8 cellular contexts compared by ENCODE assay signal in the genomic region with DNA sequence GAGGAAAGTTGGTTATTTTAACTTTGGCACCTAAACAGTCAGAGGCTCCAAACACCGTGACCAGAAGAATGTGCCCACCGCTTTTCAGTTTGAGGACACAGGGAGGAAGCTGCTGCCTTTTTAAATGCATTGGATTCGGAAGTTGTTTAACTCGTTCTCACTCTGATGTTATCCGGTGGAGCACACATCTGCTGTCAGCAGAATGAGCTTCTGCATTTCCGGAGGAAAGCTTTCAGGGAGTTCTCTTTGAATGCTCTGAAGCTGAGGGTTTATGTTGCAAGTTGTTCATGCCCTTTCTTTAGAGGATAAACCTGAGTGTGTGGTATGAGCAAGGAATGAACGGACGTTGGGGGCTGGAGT.
A peak's percentile ranks its signal among the peaks of the same experiment; 100 is the strongest.
DNase-seq lines count a peak whose midpoint lies in the region; TF ChIP-seq lines count a peak whose summit lies in the region.

No MANE protein-coding gene starts in this region.

- H3K27ac Mint-ChIP-seq in mesothelial cell of epicardium, result peak overlapping the region; percentile 96

- H2AFZ ChIP-seq in MM.1S (ENCODE audit: low read length), result peak overlapping the region; percentile 17

- TF ChIP-seq CTCF in GM10266 (IDR thresholded peaks at IDR 0.05; ENCODE audit: control insufficient read depth, insufficient read depth, low read depth, missing control alignments) (no peak), MM.1S (IDR thresholded peaks at IDR 0.05; ENCODE audit: low read length) (no peak), coronary artery (IDR thresholded peaks at IDR 0.05) (no peak), mesothelial cell of epicardium (IDR thresholded peaks at IDR 0.05; ENCODE audit: unreplicated experiment) (no peak)

- no peaks in the 10 kb centered on the region for H3K36me3 Mint-ChIP-seq in mesothelial cell of epicardium

- H3K79me2 ChIP-seq in MM.1S (ENCODE audit: low read length), result 0 out of 2 replicates have a peak, but pooled peaks cover 9% of the 10 kb centered on the region

- H3K27ac ChIP-seq in MM.1S (ENCODE audit: low read length) (peak overlapping the region; percentile 66), coronary artery (peak overlapping the region; percentile 75 to 96)

- H3K4me3 ChIP-seq in MM.1S (ENCODE audit: low read length) (peak overlapping the region; percentile 33), coronary artery (peak overlapping the region; percentile 68)

- no peaks in the 10 kb centered on the region for H3K36me3 ChIP-seq in MM.1S (replicated peaks; ENCODE audit: insufficient read depth, low read length)

- H3K4me1 ChIP-seq in MM.1S (ENCODE audit: low read length), result peaks cover 29% of the 10 kb centered on the region

- H3K9ac ChIP-seq in MM.1S (ENCODE audit: low read length), result peak overlapping the region; percentile 35; the same call in 1 of the 2 replicates

- H4K20me1 ChIP-seq in MM.1S (ENCODE audit: insufficient read depth, low read length), result no peaks in the 10 kb centered on the region

- peaks cover 13% of the 10 kb centered on the region for H3F3A ChIP-seq in MM.1S (ENCODE audit: insufficient read depth, low read length)

- no peaks in the 10 kb centered on the region for H3K9me3 Mint-ChIP-seq in mesothelial cell of epicardium

- H3K27me3 ChIP-seq in MM.1S (replicated peaks; ENCODE audit: insufficient read depth, low read length), result no peaks in the 10 kb centered on the region

- H3K4me3 Mint-ChIP-seq in mesothelial cell of epicardium, result peak overlapping the region; percentile 63

- no peaks in the 10 kb centered on the region for H3K9me2 ChIP-seq in MM.1S (replicated peaks; ENCODE audit: insufficient read depth, low read length)

- no peaks in the 10 kb centered on the region for H3K27me3 Mint-ChIP-seq in mesothelial cell of epicardium (ENCODE audit: low read depth)

- H3K9me3 ChIP-seq in MM.1S (replicated peaks; ENCODE audit: insufficient read depth, low read length), result no peaks in the 10 kb centered on the region

- H3K4me2 ChIP-seq in MM.1S (ENCODE audit: low read depth, low read length), result peak overlapping the region; percentile 65

- DNase-seq in GM10266 (ENCODE audit: extremely low spot score) (peak; percentile 17), MM.1S (peak; percentile 76), coronary artery (ENCODE audit: low spot score) (no peak), mesothelial cell of epicardium (ENCODE audit: low spot score in 2 of 2, unreplicated experiment in 2 of 2) (no peak), AG08396 (ENCODE audit: low spot score) (no peak), NCI-H1417 treated with DMSO at 0.1 percent for 48 hours (lab: John Stamatoyannopoulos, UW) (no peak), NCI-H1930 (lab: John Stamatoyannopoulos, UW) (no peak)
- DNase-seq in stimulated activated CD4-positive, alpha-beta T cell treated with anti-CD3 and anti-CD28 coated beads, Interleukin-15, amount 100 ng/mL, for 24 hours, result no peak

- H3K4me1 Mint-ChIP-seq in mesothelial cell of epicardium, result peaks cover 78% of the 10 kb centered on the region

Comparison
In these comparisons a context has a peak if more than half of its experiments do, and no peak if none do; other contexts are left out.
1. DNase-seq: peak in GM10266 (single experiment) and MM.1S (single experiment); none in coronary artery (single experiment), mesothelial cell of epicardium (0 of 2), stimulated activated CD4-positive, alpha-beta T cell treated with anti-CD3 and anti-CD28 coated beads, Interleukin-15, amount 100 ng/mL, for 24 hours (single experiment), AG08396 (single experiment), NCI-H1417 treated with DMSO at 0.1 percent for 48 hours (single experiment) and NCI-H1930 (0 of 2).